Comparison of ENCODE assay signal across 1 cellular context in the genomic region with DNA sequence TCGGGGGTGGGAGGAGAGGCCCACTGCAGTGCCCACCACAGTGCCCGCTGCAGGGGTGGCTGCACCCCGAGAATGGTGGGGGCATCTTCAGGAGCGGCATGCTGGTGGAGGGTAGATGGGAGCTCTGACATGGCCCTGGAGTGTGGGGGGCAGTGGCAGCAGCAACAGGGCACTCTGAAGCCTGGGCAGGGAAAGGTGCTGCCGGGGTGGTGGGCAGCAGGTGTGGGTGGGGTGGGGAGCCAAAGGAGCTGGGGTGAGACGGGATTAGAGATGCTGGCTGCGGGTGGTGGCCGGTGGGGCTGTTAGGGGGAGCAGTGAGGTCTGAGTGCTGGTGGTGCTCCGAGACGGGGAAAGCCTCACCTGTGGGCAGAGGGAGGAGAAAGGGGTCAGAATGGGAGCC.
TF ChIP-seq lines count a peak whose summit lies in the region.

No MANE protein-coding gene starts in this region.

TF ChIP-seq in IMR-90, 13 proteins besides CTCF, POLR2A, EP300 and RAD21:
- TF ChIP-seq MXI1 (IDR thresholded peaks at IDR 0.05; ENCODE audit: borderline replicate concordance, low read depth, low read length) = no peak
- no peak for TF ChIP-seq RCOR1 (IDR thresholded peaks at IDR 0.05; ENCODE audit: insufficient replicate concordance, low read length)
- no peak for TF ChIP-seq CEBPB (IDR thresholded peaks at IDR 0.05; ENCODE audit: low read depth, low read length)
- TF ChIP-seq RFX5 (IDR thresholded peaks at IDR 0.05; ENCODE audit: low read depth, low read length) = no peak
- TF ChIP-seq, protein P1, sequence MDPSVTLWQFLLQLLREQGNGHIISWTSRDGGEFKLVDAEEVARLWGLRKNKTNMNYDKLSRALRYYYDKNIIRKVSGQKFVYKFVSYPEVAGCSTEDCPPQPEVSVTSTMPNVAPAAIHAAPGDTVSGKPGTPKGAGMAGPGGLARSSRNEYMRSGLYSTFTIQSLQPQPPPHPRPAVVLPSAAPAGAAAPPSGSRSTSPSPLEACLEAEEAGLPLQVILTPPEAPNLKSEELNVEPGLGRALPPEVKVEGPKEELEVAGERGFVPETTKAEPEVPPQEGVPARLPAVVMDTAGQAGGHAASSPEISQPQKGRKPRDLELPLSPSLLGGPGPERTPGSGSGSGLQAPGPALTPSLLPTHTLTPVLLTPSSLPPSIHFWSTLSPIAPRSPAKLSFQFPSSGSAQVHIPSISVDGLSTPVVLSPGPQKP (IDR thresholded peaks at IDR 0.05; ENCODE audit: borderline replicate concordance, low read depth, low read length) = no peak
- TF ChIP-seq MAZ (IDR thresholded peaks at IDR 0.05; ENCODE audit: borderline replicate concordance, low read depth, low read length) = no peak
- TF ChIP-seq FOS (IDR thresholded peaks at IDR 0.05; ENCODE audit: low read depth, low read length) = no peak
- no peak for TF ChIP-seq SMC3 (IDR thresholded peaks at IDR 0.05; ENCODE audit: low read depth, low read length)
- TF ChIP-seq, protein P2, sequence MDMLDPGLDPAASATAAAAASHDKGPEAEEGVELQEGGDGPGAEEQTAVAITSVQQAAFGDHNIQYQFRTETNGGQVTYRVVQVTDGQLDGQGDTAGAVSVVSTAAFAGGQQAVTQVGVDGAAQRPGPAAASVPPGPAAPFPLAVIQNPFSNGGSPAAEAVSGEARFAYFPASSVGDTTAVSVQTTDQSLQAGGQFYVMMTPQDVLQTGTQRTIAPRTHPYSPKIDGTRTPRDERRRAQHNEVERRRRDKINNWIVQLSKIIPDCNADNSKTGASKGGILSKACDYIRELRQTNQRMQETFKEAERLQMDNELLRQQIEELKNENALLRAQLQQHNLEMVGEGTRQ (IDR thresholded peaks at IDR 0.05; ENCODE audit: low read depth, low read length) = no peak
- no peak for TF ChIP-seq BHLHE40 (IDR thresholded peaks at IDR 0.05; ENCODE audit: low read depth, low read length)
- TF ChIP-seq CHD1 (IDR thresholded peaks at IDR 0.05; ENCODE audit: low read depth, low read length) = no peak
- TF ChIP-seq MAFK (IDR thresholded peaks at IDR 0.05; ENCODE audit: low read depth, low read length) = no peak
- TF ChIP-seq NFE2L2 (IDR thresholded peaks at IDR 0.05; ENCODE audit: low read depth, low read length) = no peak
